2 cellular contexts compared by ENCODE assay signal in the genomic region with DNA sequence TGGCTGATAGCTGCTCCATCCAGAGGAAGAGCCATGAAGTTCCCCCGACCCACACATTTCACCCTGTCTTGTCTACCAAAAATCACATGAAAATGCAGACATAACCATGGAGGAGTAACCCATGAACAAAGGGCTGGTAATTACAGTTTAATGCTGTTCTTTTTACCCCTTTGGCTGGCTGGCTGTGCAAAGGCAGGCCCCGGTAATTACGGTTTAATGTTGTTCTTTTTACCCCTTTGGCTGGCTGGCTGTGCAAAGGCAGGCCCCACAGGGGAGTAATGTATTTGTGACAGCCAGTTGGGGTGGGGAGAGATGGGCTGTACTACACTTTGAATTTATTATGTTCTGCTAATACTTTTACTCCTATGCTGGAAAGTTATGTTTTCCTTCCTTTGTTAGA.
TF ChIP-seq lines count a peak whose summit lies in the region.

No MANE protein-coding gene starts in this region.

TF ChIP-seq in HEK293, 187 proteins besides CTCF, POLR2A, EP300 and RAD21 (continued from another document and continues in another):
- no peak for TF ChIP-seq PRDM2 (tag by site-specific recombination; IDR thresholded peaks at IDR 0.05; ENCODE audit: borderline replicate concordance)
- no peak for TF ChIP-seq ZNF133 (tag by site-specific recombination; IDR thresholded peaks at IDR 0.05)
- TF ChIP-seq, protein P1, sequence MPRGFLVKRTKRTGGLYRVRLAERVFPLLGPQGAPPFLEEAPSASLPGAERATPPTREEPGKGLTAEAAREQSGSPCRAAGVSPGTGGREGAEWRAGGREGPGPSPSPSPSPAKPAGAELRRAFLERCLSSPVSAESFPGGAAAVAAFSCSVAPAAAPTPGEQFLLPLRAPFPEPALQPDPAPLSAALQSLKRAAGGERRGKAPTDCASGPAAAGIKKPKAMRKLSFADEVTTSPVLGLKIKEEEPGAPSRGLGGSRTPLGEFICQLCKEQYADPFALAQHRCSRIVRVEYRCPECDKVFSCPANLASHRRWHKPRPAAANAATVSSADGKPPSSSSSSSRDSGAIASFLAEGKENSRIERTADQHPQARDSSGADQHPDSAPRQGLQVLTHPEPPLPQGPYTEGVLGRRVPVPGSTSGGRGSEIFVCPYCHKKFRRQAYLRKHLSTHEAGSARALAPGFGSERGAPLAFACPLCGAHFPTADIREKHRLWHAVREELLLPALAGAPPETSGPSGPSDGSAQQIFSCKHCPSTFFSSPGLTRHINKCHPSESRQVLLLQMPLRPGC (tag by site-specific recombination; IDR thresholded peaks at IDR 0.05), result no peak
- peak; percentile 79 for TF ChIP-seq FEZF1 (tag by site-specific recombination; IDR thresholded peaks at IDR 0.05)
- no peak for TF ChIP-seq ZNF362 (tag by site-specific recombination; IDR thresholded peaks at IDR 0.05)
- TF ChIP-seq ZNF10 (tag by site-specific recombination; IDR thresholded peaks at IDR 0.05), result no peak
- TF ChIP-seq, protein P2, sequence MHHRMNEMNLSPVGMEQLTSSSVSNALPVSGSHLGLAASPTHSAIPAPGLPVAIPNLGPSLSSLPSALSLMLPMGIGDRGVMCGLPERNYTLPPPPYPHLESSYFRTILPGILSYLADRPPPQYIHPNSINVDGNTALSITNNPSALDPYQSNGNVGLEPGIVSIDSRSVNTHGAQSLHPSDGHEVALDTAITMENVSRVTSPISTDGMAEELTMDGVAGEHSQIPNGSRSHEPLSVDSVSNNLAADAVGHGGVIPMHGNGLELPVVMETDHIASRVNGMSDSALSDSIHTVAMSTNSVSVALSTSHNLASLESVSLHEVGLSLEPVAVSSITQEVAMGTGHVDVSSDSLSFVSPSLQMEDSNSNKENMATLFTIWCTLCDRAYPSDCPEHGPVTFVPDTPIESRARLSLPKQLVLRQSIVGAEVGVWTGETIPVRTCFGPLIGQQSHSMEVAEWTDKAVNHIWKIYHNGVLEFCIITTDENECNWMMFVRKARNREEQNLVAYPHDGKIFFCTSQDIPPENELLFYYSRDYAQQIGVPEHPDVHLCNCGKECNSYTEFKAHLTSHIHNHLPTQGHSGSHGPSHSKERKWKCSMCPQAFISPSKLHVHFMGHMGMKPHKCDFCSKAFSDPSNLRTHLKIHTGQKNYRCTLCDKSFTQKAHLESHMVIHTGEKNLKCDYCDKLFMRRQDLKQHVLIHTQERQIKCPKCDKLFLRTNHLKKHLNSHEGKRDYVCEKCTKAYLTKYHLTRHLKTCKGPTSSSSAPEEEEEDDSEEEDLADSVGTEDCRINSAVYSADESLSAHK (tag by site-specific recombination; IDR thresholded peaks at IDR 0.05), result no peak
- TF ChIP-seq KLF10 (tag by site-specific recombination; IDR thresholded peaks at IDR 0.05), result no peak
- TF ChIP-seq, protein P3, sequence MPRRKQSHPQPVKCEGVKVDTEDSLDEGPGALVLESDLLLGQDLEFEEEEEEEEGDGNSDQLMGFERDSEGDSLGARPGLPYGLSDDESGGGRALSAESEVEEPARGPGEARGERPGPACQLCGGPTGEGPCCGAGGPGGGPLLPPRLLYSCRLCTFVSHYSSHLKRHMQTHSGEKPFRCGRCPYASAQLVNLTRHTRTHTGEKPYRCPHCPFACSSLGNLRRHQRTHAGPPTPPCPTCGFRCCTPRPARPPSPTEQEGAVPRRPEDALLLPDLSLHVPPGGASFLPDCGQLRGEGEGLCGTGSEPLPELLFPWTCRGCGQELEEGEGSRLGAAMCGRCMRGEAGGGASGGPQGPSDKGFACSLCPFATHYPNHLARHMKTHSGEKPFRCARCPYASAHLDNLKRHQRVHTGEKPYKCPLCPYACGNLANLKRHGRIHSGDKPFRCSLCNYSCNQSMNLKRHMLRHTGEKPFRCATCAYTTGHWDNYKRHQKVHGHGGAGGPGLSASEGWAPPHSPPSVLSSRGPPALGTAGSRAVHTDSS (tag by site-specific recombination; IDR thresholded peaks at IDR 0.05), result no peak

TF ChIP-seq in WTC11, 78 proteins besides CTCF, POLR2A, EP300 and RAD21 (continued from another document):
- no peak for TF ChIP-seq ARID4B (CRISPR knock-in tag; IDR thresholded peaks at IDR 0.05; ENCODE audit: borderline replicate concordance)
- no peak for TF ChIP-seq CREM (CRISPR knock-in tag; IDR thresholded peaks at IDR 0.05)
- TF ChIP-seq, protein P4, sequence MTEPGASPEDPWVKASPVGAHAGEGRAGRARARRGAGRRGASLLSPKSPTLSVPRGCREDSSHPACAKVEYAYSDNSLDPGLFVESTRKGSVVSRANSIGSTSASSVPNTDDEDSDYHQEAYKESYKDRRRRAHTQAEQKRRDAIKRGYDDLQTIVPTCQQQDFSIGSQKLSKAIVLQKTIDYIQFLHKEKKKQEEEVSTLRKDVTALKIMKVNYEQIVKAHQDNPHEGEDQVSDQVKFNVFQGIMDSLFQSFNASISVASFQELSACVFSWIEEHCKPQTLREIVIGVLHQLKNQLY (CRISPR knock-in tag; IDR thresholded peaks at IDR 0.05), result no peak
- no peak for TF ChIP-seq TEAD4 (CRISPR knock-in tag; IDR thresholded peaks at IDR 0.05)
- no peak for TF ChIP-seq MXD4 (CRISPR knock-in tag; IDR thresholded peaks at IDR 0.05; ENCODE audit: borderline replicate concordance)
- no peak for TF ChIP-seq ZNF232 (CRISPR knock-in tag; IDR thresholded peaks at IDR 0.05)
- TF ChIP-seq E2F1 (CRISPR knock-in tag; IDR thresholded peaks at IDR 0.05), result no peak
- TF ChIP-seq USF1 (CRISPR knock-in tag; IDR thresholded peaks at IDR 0.05), result no peak
- TF ChIP-seq, protein P5, sequence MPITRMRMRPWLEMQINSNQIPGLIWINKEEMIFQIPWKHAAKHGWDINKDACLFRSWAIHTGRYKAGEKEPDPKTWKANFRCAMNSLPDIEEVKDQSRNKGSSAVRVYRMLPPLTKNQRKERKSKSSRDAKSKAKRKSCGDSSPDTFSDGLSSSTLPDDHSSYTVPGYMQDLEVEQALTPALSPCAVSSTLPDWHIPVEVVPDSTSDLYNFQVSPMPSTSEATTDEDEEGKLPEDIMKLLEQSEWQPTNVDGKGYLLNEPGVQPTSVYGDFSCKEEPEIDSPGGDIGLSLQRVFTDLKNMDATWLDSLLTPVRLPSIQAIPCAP (CRISPR knock-in tag; IDR thresholded peaks at IDR 0.05), result no peak
